12 cellular contexts compared by ENCODE assay signal in genomic region chr5:76689321-76690026, GRCh38. TPM values are rescaled to one million over a fixed set of nuclear protein-coding genes. Genes with fewer than 3 reads are reported as not detected.
DNase-seq lines count a peak whose midpoint lies in the region; ATAC-seq and TF ChIP-seq lines count a peak whose summit lies in the region.
"Had no signal": no experiment of that assay in that cellular context is flagged by ENCODE, and none has a peak within 500 bp of the region (broad histone marks: within the 10 kb centered on the region; RNA-seq: fewer than 3 reads in every experiment).

No MANE protein-coding gene starts in this region.

- H3K4me3 Mint-ChIP-seq in endodermal cell = no peak overlapping the region
- H3K4me3 Mint-ChIP-seq: activated naive CD4-positive, alpha-beta T cell treated with anti-CD3 and anti-CD28 coated beads, Interleukin-2, amount 10 ng/mL, durations not matched to agents 7 days and 5 days had no signal

- ATAC-seq in SK-N-SH treated with all-trans-retinoic acid at 6 μM for 48 hours (peak; percentile 87), HG03159 (IDR thresholded peaks at IDR 0.05; ENCODE audit: unreplicated experiment) (no peak)

- peaks cover 43% of the 10 kb centered on the region for H3K4me1 ChIP-seq in GM23248 (ENCODE audit: insufficient read depth)
- H3K4me1 ChIP-seq in spleen = peaks cover 0 to 32% (median 11%) of the 10 kb centered on the region in 6 donors
- H3K4me1 ChIP-seq in endodermal cell (ENCODE audit: control insufficient read depth, insufficient read depth, low read length) = no peaks in the 10 kb centered on the region
- peaks cover 0 to 21% of the 10 kb centered on the region in 2 donors for H3K4me1 ChIP-seq in adrenal gland (replicated peaks in 1 of 2)

- no peaks in the 10 kb centered on the region for H3K79me2 ChIP-seq in GM23248 (ENCODE audit: insufficient read depth)

- H3K4me1 Mint-ChIP-seq in endodermal cell = peaks cover 14% of the 10 kb centered on the region

- no peaks in the 10 kb centered on the region for H3K36me3 Mint-ChIP-seq in endodermal cell (ENCODE audit: low read depth)

- 15% methylated on average over 3 of the region's 3 CpGs for WGBS in GM23248 (ENCODE audit: low coverage in 1 of 2, low lambda C conversion rate in 2 of 2, missing lambda C conversion rate in 2 of 2), 2 experiments
- 80 to 94% (median 90%) methylated on average over 3 of the region's 3 CpGs for WGBS in spleen, 5 donors
- 93% methylated on average over 2 of the region's 3 CpGs; no CpG with 5 or more reads in 1 of the 2 experiments for WGBS in endodermal cell (ENCODE audit: insufficient coverage in 1 of 2, insufficient read length in 1 of 2), 2 experiments
- 83 to 90% (median 87%) methylated on average over 3 of the region's 3 CpGs for WGBS in adrenal gland, 4 donors

- in situ Hi-C loops in GM23248 (cut with MboI) = no loop called here

- TF ChIP-seq CTCF in fibroblast of villous mesenchyme (IDR thresholded peaks at IDR 0.05; ENCODE audit: insufficient read depth, low read depth, low read length) (no peak), spleen (IDR thresholded peaks at IDR 0.05 in 8 of 11, conservative IDR thresholded peaks at IDR 0.05 in 3 of 11) (no peak), endodermal cell (conservative IDR thresholded peaks at IDR 0.05) (no peak), adrenal gland (IDR thresholded peaks at IDR 0.05) (no peak)

- TF ChIP-seq POLR2A in spleen (IDR thresholded peaks at IDR 0.05) (no peak), adrenal gland (IDR thresholded peaks at IDR 0.05) (no peak)

- H3K4me3 ChIP-seq in GM23248 (no peak overlapping the region), fibroblast of villous mesenchyme (ENCODE audit: low read depth, low read length) (no peak overlapping the region), spleen (no peak overlapping the region), endodermal cell (ENCODE audit: low read length) (no peak overlapping the region), adrenal gland (no peak overlapping the region)

- no peak overlapping the region for H3K27ac Mint-ChIP-seq in endodermal cell
- H3K27ac Mint-ChIP-seq: activated naive CD4-positive, alpha-beta T cell treated with anti-CD3 and anti-CD28 coated beads, Interleukin-2, amount 10 ng/mL, durations not matched to agents 7 days and 5 days had no signal

- peak overlapping the region; percentile 50 for H3K4me2 ChIP-seq in GM23248 (ENCODE audit: unreplicated experiment)

- no peaks in the 10 kb centered on the region; the same call in 1 of the 2 replicates for H3K27me3 ChIP-seq in GM23248 (replicated peaks; ENCODE audit: insufficient read depth)
- no peaks in the 10 kb centered on the region for H3K27me3 ChIP-seq in spleen (replicated peaks in 1 of 7)
- no peaks in the 10 kb centered on the region for H3K27me3 ChIP-seq in endodermal cell (ENCODE audit: control insufficient read depth, insufficient read depth, low read length, poor library complexity, severe bottlenecking)
- no peaks in the 10 kb centered on the region for H3K27me3 ChIP-seq in adrenal gland

- no peaks in the 10 kb centered on the region for H3K9me3 Mint-ChIP-seq in endodermal cell
- H3K9me3 Mint-ChIP-seq: activated naive CD4-positive, alpha-beta T cell treated with anti-CD3 and anti-CD28 coated beads, Interleukin-2, amount 10 ng/mL, durations not matched to agents 7 days and 5 days had no signal

- H3K9ac ChIP-seq in GM23248 = no peak overlapping the region
- H3K9ac ChIP-seq in endodermal cell (ENCODE audit: extremely low read depth, low read length, poor library complexity, severe bottlenecking) = no peak overlapping the region

- peak; percentile 91 for DNase-seq in GM23248
- peak; percentile 91 for DNase-seq in fibroblast of villous mesenchyme (ENCODE audit: low read depth)
- no peak for DNase-seq in spleen
- DNase-seq in midbrain (lab: John Stamatoyannopoulos, UW) = no peak
- DNase-seq in endodermal cell = no peak
- DNase-seq in adrenal gland = no peak
- DNase-seq: activated naive CD4-positive, alpha-beta T cell treated with anti-CD3 and anti-CD28 coated beads, Interleukin-2, amount 10 ng/mL, durations not matched to agents 7 days and 5 days; Kasumi-1; NK-92 treated with Interleukin-12 subunit alpha and Interleukin-12 subunit beta, amount 100 ng/mL, for 24 hours; stimulated activated naive CD4-positive, alpha-beta T cell treated with Interleukin-2 at 50 U/mL for 16 hours had no signal

- intact Hi-C loops in spleen (cut with DNase I; ENCODE audit: low total_unique reads) (no loop called here), adrenal gland (cut with DNase I) (no loop called here)

- H3K27ac ChIP-seq in GM23248 = peak overlapping the region; percentile 72
- H3K27ac ChIP-seq in spleen = peak overlapping the region in 7 of 8 donors; percentile 15 to 73 (median 52)
- no peak overlapping the region for H3K27ac ChIP-seq in endodermal cell (ENCODE audit: low read depth, low read length)
- no peak overlapping the region for H3K27ac ChIP-seq in adrenal gland

- H4K20me1 ChIP-seq in GM23248 (ENCODE audit: insufficient read depth) = no peaks in the 10 kb centered on the region

- no peaks in the 10 kb centered on the region for H3K9me2 ChIP-seq in GM23248 (ENCODE audit: insufficient read depth)

- H3K9me3 ChIP-seq in GM23248 (ENCODE audit: low read depth) = no peaks in the 10 kb centered on the region
- H3K9me3 ChIP-seq in spleen = no peaks in the 10 kb centered on the region
- H3K9me3 ChIP-seq in endodermal cell (ENCODE audit: control insufficient read depth, low read length) = no peaks in the 10 kb centered on the region
- no peaks in the 10 kb centered on the region for H3K9me3 ChIP-seq in adrenal gland (replicated peaks in 1 of 3)

- H3F3A ChIP-seq in GM23248 (ENCODE audit: insufficient read depth) = peaks cover 50% of the 10 kb centered on the region

- H3K36me3 ChIP-seq in GM23248 (ENCODE audit: low read depth) = no peaks in the 10 kb centered on the region
- H3K36me3 ChIP-seq in spleen = peaks cover 0 to 86% (median 1%) of the 10 kb centered on the region in 6 donors
- no peaks in the 10 kb centered on the region for H3K36me3 ChIP-seq in endodermal cell (ENCODE audit: control insufficient read depth, insufficient read depth, low read length)
- H3K36me3 ChIP-seq in adrenal gland (replicated peaks in 1 of 2) = no peaks in the 10 kb centered on the region

- H3K27me3 Mint-ChIP-seq in endodermal cell (ENCODE audit: insufficient read depth) = no peaks in the 10 kb centered on the region
- H3K27me3 Mint-ChIP-seq: activated naive CD4-positive, alpha-beta T cell treated with anti-CD3 and anti-CD28 coated beads, Interleukin-2, amount 10 ng/mL, durations not matched to agents 7 days and 5 days had no signal

- H2AFZ ChIP-seq in GM23248 = no peak overlapping the region

TF ChIP-seq in SK-N-SH treated with all-trans-retinoic acid at 6 μM for 48 hours, 23 proteins besides CTCF, POLR2A, EP300 and RAD21 (continues in another document):
- TF ChIP-seq TCF4 (CRISPR knock-in tag; IDR thresholded peaks at IDR 0.05; ENCODE audit: borderline replicate concordance) = no peak; the same call in 1 of the 2 replicates
- TF ChIP-seq CREB5 (CRISPR knock-in tag; IDR thresholded peaks at IDR 0.05; ENCODE audit: low read depth) = peak; percentile 96
- no peak for TF ChIP-seq ARNTL (CRISPR knock-in tag; IDR thresholded peaks at IDR 0.05; ENCODE audit: borderline replicate concordance, low read depth)
- TF ChIP-seq CSRNP3 (CRISPR knock-in tag; IDR thresholded peaks at IDR 0.05) = peak; percentile 86
- no peak for TF ChIP-seq ZNF70 (CRISPR knock-in tag; IDR thresholded peaks at IDR 0.05)
- TF ChIP-seq PPARA (CRISPR knock-in tag; IDR thresholded peaks at IDR 0.05; ENCODE audit: borderline replicate concordance) = no peak
- no peak for TF ChIP-seq ZNF565 (CRISPR knock-in tag; conservative IDR thresholded peaks at IDR 0.05; ENCODE audit: low read depth)
- peak; percentile 42; the same call in 1 of the 2 replicates for TF ChIP-seq ZNF8 (CRISPR knock-in tag; IDR thresholded peaks at IDR 0.05)
- TF ChIP-seq ISL1 (CRISPR knock-in tag; IDR thresholded peaks at IDR 0.05) = peak; percentile 99
- peak; percentile 26; the same call in 1 of the 2 replicates for TF ChIP-seq CSDC2 (CRISPR knock-in tag; IDR thresholded peaks at IDR 0.05)
- peak; percentile 17; the same call in 1 of the 2 replicates for TF ChIP-seq ZFP3 (CRISPR knock-in tag; IDR thresholded peaks at IDR 0.05)
- no peak for TF ChIP-seq GLIS3 (CRISPR knock-in tag; IDR thresholded peaks at IDR 0.05)
- peak; percentile 65; the same call in 1 of the 2 replicates for TF ChIP-seq RARB (CRISPR knock-in tag; IDR thresholded peaks at IDR 0.05)

RNA-seq across cellular contexts. Expression of gene F2R, which starts 26.5 kb away (rescaled TPM):
- total RNA-seq in GM23248 (2014; rRNA removed; shearing (Covaris generic)) = 3.7 and 5.3 TPM in 2 replicates
- polyA plus RNA-seq in GM23248 (2016; fragmentation: Nextera tagmentation; extraction: Ambion mirVana) = 4.4 and 4.6 TPM in 2 replicates
- 117 and 144 TPM in 2 replicates for total RNA-seq in fibroblast of villous mesenchyme
- 100 to 1,000 TPM in 4 of 7 donors, 10 to 100 TPM in 3; 57.3 to 128 (median 111) TPM for total RNA-seq in spleen
- 1 to 10 TPM; 4.7 to 9.0 (median 7.0) TPM for polyA plus RNA-seq in spleen
- 10 to 100 TPM; 28.5 to 43.1 TPM for total RNA-seq in endodermal cell
- 68.3 TPM for polyA plus RNA-seq in endodermal cell (2013, experiment 1 of 2)
- polyA plus RNA-seq in endodermal cell (2013, experiment 2 of 2) = 67.1 TPM
- total RNA-seq in adrenal gland = 10 to 100 TPM; 12.7 to 60.5 (median 42.9) TPM
- 10 to 100 TPM in 1 of 3 donors, 1 to 10 TPM in 2; 6.0 to 21.1 (median 6.7) TPM for polyA plus RNA-seq in adrenal gland

Comparison
In these comparisons a context has a peak if more than half of its experiments do, and no peak if none do; other contexts are left out.
1. DNase-seq: peak in GM23248 (single experiment) and fibroblast of villous mesenchyme (single experiment); none in spleen (single experiment), midbrain (single experiment), endodermal cell (single experiment) and adrenal gland (0 of 7).
2. H3K27ac ChIP-seq: peak in GM23248 (single experiment) and spleen (7 of 8); none in endodermal cell (single experiment) and adrenal gland (0 of 5).